18 cellular contexts compared by ENCODE assay signal in genomic region chr5:36180556-36181350, GRCh38. TPM values are rescaled to one million over a fixed set of nuclear protein-coding genes. Genes with fewer than 3 reads are reported as not detected.
DNase-seq lines count a peak whose midpoint lies in the region; ATAC-seq and TF ChIP-seq lines count a peak whose summit lies in the region.
"Had no signal": no experiment of that assay in that cellular context is flagged by ENCODE, and none has a peak within 500 bp of the region (broad histone marks: within the 10 kb centered on the region; RNA-seq: fewer than 3 reads in every experiment).

No MANE protein-coding gene starts in this region.

- H3K27ac Mint-ChIP-seq in CD4-positive, CD25-positive, alpha-beta regulatory T cell: peak overlapping the region in 2 of 3 donors; percentile 15 to 33
- H3K27ac Mint-ChIP-seq: GM23338 had no signal

- no peak overlapping the region for H3K4me3 Mint-ChIP-seq in CD4-positive, CD25-positive, alpha-beta regulatory T cell
- H3K4me3 Mint-ChIP-seq: CD14-positive monocyte, GM23338 had no signal

- no peaks in the 10 kb centered on the region for H3K27me3 Mint-ChIP-seq in CD4-positive, CD25-positive, alpha-beta regulatory T cell

- H3K4me1 ChIP-seq in CD4-positive, CD25-positive, alpha-beta regulatory T cell (ENCODE audit: control insufficient read depth, insufficient read depth, low read length, poor library complexity, severe bottlenecking): no peaks in the 10 kb centered on the region
- H3K4me1 ChIP-seq in right lobe of liver: peaks cover 0 to 56% (median 11%) of the 10 kb centered on the region in 4 donors
- H3K4me1 ChIP-seq: SJSA1 had no signal

- H3K9me3 Mint-ChIP-seq in CD4-positive, CD25-positive, alpha-beta regulatory T cell: peaks cover 0 to 1% (median 0%) of the 10 kb centered on the region in 7 donors

- TF ChIP-seq POLR2A in right lobe of liver (IDR thresholded peaks at IDR 0.05): no peak

- no peaks in the 10 kb centered on the region for H3K27me3 ChIP-seq in CD4-positive, CD25-positive, alpha-beta regulatory T cell (ENCODE audit: control insufficient read depth, insufficient read depth, low read length)
- H3K27me3 ChIP-seq in right lobe of liver: no peaks in the 10 kb centered on the region
- H3K27me3 ChIP-seq: MG63, SJSA1 had no signal

- peaks cover 59% of the 10 kb centered on the region for H3K36me3 ChIP-seq in CD4-positive, CD25-positive, alpha-beta regulatory T cell (ENCODE audit: control insufficient read depth, insufficient read depth, low read length)
- H3K36me3 ChIP-seq in right lobe of liver: no peaks in the 10 kb centered on the region

- no peak overlapping the region for H3K4me3 ChIP-seq in CD4-positive, CD25-positive, alpha-beta regulatory T cell (ENCODE audit: low read depth, low read length)
- peak overlapping the region in 1 of 3 donors; percentile 14 for H3K4me3 ChIP-seq in right lobe of liver
- H3K4me3 ChIP-seq: GM23338, MG63, SJSA1 had no signal

- H3K9me3 ChIP-seq in CD4-positive, CD25-positive, alpha-beta regulatory T cell (ENCODE audit: control insufficient read depth in 2 of 2, low read length in 2 of 2): no peaks in the 10 kb centered on the region
- no peaks in the 10 kb centered on the region for H3K9me3 ChIP-seq in right lobe of liver
- H3K9me3 ChIP-seq: SJSA1 had no signal

- H3K27ac ChIP-seq in CD4-positive, CD25-positive, alpha-beta regulatory T cell (ENCODE audit: insufficient read depth, low read length, poor library complexity, severe bottlenecking): no peak overlapping the region
- H3K27ac ChIP-seq in cingulate gyrus (ENCODE audit: low read depth, low read length) (peak overlapping the region; percentile 13), right lobe of liver (peak overlapping the region in 2 of 3 donors; percentile 47 to 70)
- H3K27ac ChIP-seq: SJSA1 had no signal

- H3K4me1 Mint-ChIP-seq in CD4-positive, CD25-positive, alpha-beta regulatory T cell: peaks cover 3 to 13% (median 7%) of the 10 kb centered on the region in 4 donors
- H3K4me1 Mint-ChIP-seq: CD14-positive monocyte, GM23338 had no signal

- 22% methylated on average over 2 of the region's 2 CpGs for WGBS in right lobe of liver (ENCODE audit: insufficient coverage, low coverage, low lambda C conversion rate, missing lambda C conversion rate)

- intact Hi-C loops in right lobe of liver (cut with DNase I): no loop called here

- no peak for DNase-seq in CD4-positive, CD25-positive, alpha-beta regulatory T cell
- peak; percentile 25 for DNase-seq in HuH-7 (ENCODE audit: low spot score)
- no peak for DNase-seq in right lobe of liver
- no peak for DNase-seq in NCI-H526 (lab: John Stamatoyannopoulos, UW)
- DNase-seq in ureter (ENCODE audit: low spot score): no peak
- no peak for DNase-seq in NCI-H82 treated with DMSO at 0.1 percent for 48 hours (lab: John Stamatoyannopoulos, UW; ENCODE audit: unreplicated experiment)
- DNase-seq: Calu3, DMS79 treated with DMSO at 0.1 percent for 48 hours, KG1, MG63, NCI-H1105, NCI-H1694 treated with DMSO at 0.1 percent for 48 hours, NCI-H446 treated with DMSO at 0.1 percent for 48 hours had no signal

- no peak for ATAC-seq in CD4-positive, CD25-positive, alpha-beta regulatory T cell (ENCODE audit: low read depth in 2 of 2)
- ATAC-seq in right lobe of liver: peak; percentile 73 to 88 (median 76)
- ATAC-seq in HG03108 (IDR thresholded peaks at IDR 0.05; ENCODE audit: unreplicated experiment): no peak
- ATAC-seq: GM23338 had no signal

- H3K36me3 Mint-ChIP-seq in CD4-positive, CD25-positive, alpha-beta regulatory T cell: peaks cover 63% of the 10 kb centered on the region

- TF ChIP-seq CTCF in right lobe of liver (IDR thresholded peaks at IDR 0.05): no peak

RNA-seq across cellular contexts. Expression of gene SKP2, which starts 28.8 kb away (rescaled TPM):
- total RNA-seq in CD4-positive, CD25-positive, alpha-beta regulatory T cell: 21.1 TPM
- polyA plus RNA-seq in CD4-positive, CD25-positive, alpha-beta regulatory T cell: 10 to 100 TPM; 13.9 to 22.8 (median 21.0) TPM
- total RNA-seq in right lobe of liver: 10 to 100 TPM; 11.8 to 25.0 (median 17.3) TPM
- 28.7 TPM for total RNA-seq in ureter

RNA-seq across cellular contexts. Expression of gene LMBRD2, which starts 29.1 kb away (rescaled TPM):
- total RNA-seq in CD4-positive, CD25-positive, alpha-beta regulatory T cell: 11.0 TPM
- 1 to 10 TPM; 2.5 to 5.0 (median 3.7) TPM for polyA plus RNA-seq in CD4-positive, CD25-positive, alpha-beta regulatory T cell
- total RNA-seq in right lobe of liver (10 to 100 TPM in 5 of 6 experiments, 1 to 10 TPM in 1; 8.0 to 13.0 (median 10.5) TPM), ureter (23.7 TPM)

Comparison
In these comparisons a context has a peak if more than half of its experiments do, and no peak if none do; other contexts are left out.
1. ATAC-seq: peak in right lobe of liver (4 of 4); none in CD4-positive, CD25-positive, alpha-beta regulatory T cell (0 of 2) and HG03108 (single experiment).